21 cellular contexts compared by ENCODE assay signal in the genomic region with DNA sequence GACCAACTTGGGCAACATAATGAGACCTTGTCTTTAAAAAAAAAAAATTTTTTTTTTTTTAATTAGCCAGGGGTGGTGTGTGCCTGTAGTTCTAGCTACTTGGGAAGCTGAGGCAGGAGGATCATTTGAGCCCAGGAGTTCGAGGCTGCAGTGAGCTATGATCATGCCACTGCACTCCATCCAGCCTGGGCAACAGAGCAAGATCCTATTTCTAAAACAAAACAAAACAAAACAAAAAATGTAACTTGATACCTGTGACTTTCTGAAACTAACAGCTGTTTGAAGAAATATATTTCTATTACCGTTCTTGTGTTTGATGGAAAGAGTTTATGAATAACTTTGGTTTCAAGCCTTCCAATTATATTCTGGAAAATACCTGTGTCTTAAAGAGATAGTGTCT. TPM values are rescaled to one million over a fixed set of nuclear protein-coding genes. Genes with fewer than 3 reads are reported as not detected.
DNase-seq lines count a peak whose midpoint lies in the region; ATAC-seq, FAIRE-seq and TF ChIP-seq lines count a peak whose summit lies in the region.
"Had no signal": no experiment of that assay in that cellular context is flagged by ENCODE, and none has a peak within 500 bp of the region (broad histone marks: within the 10 kb centered on the region; RNA-seq: fewer than 3 reads in every experiment).

No MANE protein-coding gene starts in this region.

- WGBS in K562 (ENCODE audit: insufficient coverage, low coverage, missing lambda C conversion rate): 21% methylated on average over 2 of the region's 2 CpGs
- WGBS in liver: 43% methylated on average over 2 of the region's 2 CpGs

- CTCF ChIA-PET in HEK293 (lab: Yijun Ruan, JAX): interaction anchor here (0.7 to 1.7 kb wide), 2 partner anchors 68 to 272 kb away, joined by 3 to 8 read pairs; no protein-coding TSS in a partner anchor
- CTCF ChIA-PET in K562 (lab: Yijun Ruan, JAX; ENCODE audit: low intra/inter-chr PET ratio): no interaction called here

- no peak for TF ChIP-seq CTCF in HEK293 (tag by site-specific recombination; IDR thresholded peaks at IDR 0.05)
- no peak for TF ChIP-seq CTCF in K562 (IDR thresholded peaks at IDR 0.05 in 2 of 3, conservative IDR thresholded peaks at IDR 0.05 in 1 of 3; ENCODE audit: insufficient read depth in 2 of 3, low read depth in 1 of 3, low read length in 3 of 3)
- no peak for TF ChIP-seq CTCF in liver (IDR thresholded peaks at IDR 0.05; ENCODE audit: low read depth, low read length, missing input control)

- no TSS peak for BruUV-seq in K562 (replicated peaks; lab: Mats Ljungman, UMichigan)

- DNase-seq in K562 (ENCODE audit: extremely low read depth in 1 of 4, low spot score in 3 of 4): no peak
- DNase-seq in activated CD4-positive, alpha-beta T cell treated with anti-CD3 and anti-CD28 coated beads, Interleukin-2, amount 50 U/mL, for 1 hour: no peak
- DNase-seq: activated CD4-positive, alpha-beta T cell treated with anti-CD3 and anti-CD28 coated beads, Interleukin-2, amount 50 U/mL, for 48 hours; activated naive CD4-positive, alpha-beta T cell treated with anti-CD3 and anti-CD28 coated beads, Interleukin-2, amount 10 ng/mL, durations not matched to agents 7 days and 5 days; activated T-cell treated with anti-CD3 and anti-CD28 coated beads, Interleukin-2, amount 50 U/mL, for 1 hour; cortex of kidney; foreskin fibroblast; NCI-H1417 treated with DMSO at 0.1 percent for 48 hours; NCI-H526 treated with DMSO at 0.1 percent for 48 hours; PC-3; SJCRH30; stimulated activated CD4-positive, alpha-beta T cell treated with anti-CD3 and anti-CD28 coated beads, Interleukin-4, amount 100 ng/mL, for 24 hours had no signal

- intact Hi-C loops in K562 (cut with micrococcal nuclease): loop anchor here (5.0 kb wide), 1 partner anchor 273 kb away; no protein-coding TSS in a partner anchor

- H3K27me3 ChIP-seq in K562 (ENCODE audit: control insufficient read depth in 2 of 2, insufficient read depth in 2 of 2, low read length in 2 of 2) (no peaks in the 10 kb centered on the region), liver (ENCODE audit: control insufficient read depth in 4 of 4, insufficient read depth in 4 of 4, low read length in 3 of 4) (no peaks in the 10 kb centered on the region), skeletal muscle tissue (ENCODE audit: control insufficient read depth in 3 of 3, insufficient read depth in 3 of 3, low read length in 3 of 3) (no peaks in the 10 kb centered on the region)
- H3K27me3 ChIP-seq: SJCRH30 had no signal

- H3K4me2 ChIP-seq in K562 (ENCODE audit: insufficient read depth, low read length): no peak overlapping the region
- H3K4me2 ChIP-seq: smooth muscle cell had no signal

- no peak for FAIRE-seq in K562 (lab: Jason Lieb, UNC)
- FAIRE-seq: H54 had no signal

- no peak for TF ChIP-seq POLR2A in K562 (conservative IDR thresholded peaks at IDR 0.05)

- H3K27ac ChIP-seq in HEK293 (ENCODE audit: extremely low read depth, low read depth, low read length) (no peak overlapping the region), K562 (ENCODE audit: extremely low read depth, low read depth, low read length) (no peak overlapping the region), liver (ENCODE audit: low read depth in 1 of 2, low read length in 2 of 2) (peak overlapping the region; percentile 78 to 85), skeletal muscle tissue (ENCODE audit: low read depth, low read length) (peak overlapping the region; percentile 91)
- H3K27ac ChIP-seq: C4-2B, SJCRH30 had no signal

- no peaks in the 10 kb centered on the region for H3K79me2 ChIP-seq in K562 (ENCODE audit: control insufficient read depth, insufficient read depth, low read length)

- POLR2A ChIA-PET in HEK293 (lab: Yijun Ruan, JAX): no interaction called here
- POLR2A ChIA-PET in K562 (lab: Yijun Ruan, JAX): no interaction called here

- H3K4me3 ChIP-seq in HEK293 (ENCODE audit: low read depth, low read length) (no peak overlapping the region), K562 (no peak overlapping the region), liver (ENCODE audit: low read depth in 1 of 3, low read length in 3 of 3) (peak overlapping the region in 1 of 3 donors; percentile 14), skeletal muscle tissue (ENCODE audit: low read length in 3 of 3) (peak overlapping the region in 1 of 3 donors; percentile 2)
- H3K4me3 ChIP-seq: SJCRH30, smooth muscle cell had no signal

- TF ChIP-seq EP300 in K562 (IDR thresholded peaks at IDR 0.05; ENCODE audit: low read length): no peak

- H3K9ac ChIP-seq in K562 (ENCODE audit: insufficient read depth in 1 of 2, low read depth in 2 of 2, low read length in 2 of 2) (no peak overlapping the region), liver (ENCODE audit: low read depth in 1 of 2, low read length in 2 of 2) (peak overlapping the region in 1 of 2 donors; percentile 47), skeletal muscle tissue (ENCODE audit: low read depth in 1 of 3, low read length in 3 of 3) (peak overlapping the region in 1 of 3 donors; percentile 94)

- no peaks in the 10 kb centered on the region for H3K9me3 ChIP-seq in HEK293 (ENCODE audit: control insufficient read depth, insufficient read depth, low read depth, low read length)
- no peaks in the 10 kb centered on the region for H3K9me3 ChIP-seq in K562 (replicated peaks; ENCODE audit: control insufficient read depth, insufficient read depth, low read depth, low read length)
- no peaks in the 10 kb centered on the region for H3K9me3 ChIP-seq in liver (ENCODE audit: control insufficient read depth in 4 of 4, low read length in 3 of 4)
- no peaks in the 10 kb centered on the region for H3K9me3 ChIP-seq in skeletal muscle tissue (ENCODE audit: control insufficient read depth in 3 of 3, low read length in 3 of 3)
- H3K9me3 ChIP-seq: SJCRH30 had no signal

- in situ Hi-C loops in K562 (cut with MboI): loop anchor here (10.0 kb wide), 1 partner anchor 270 kb away; no protein-coding TSS in a partner anchor

- peaks cover 11% of the 10 kb centered on the region for H3K4me1 ChIP-seq in HEK293 (ENCODE audit: control insufficient read depth, insufficient read depth, low read length)
- H3K4me1 ChIP-seq in K562 (replicated peaks in 1 of 2; ENCODE audit: control insufficient read depth in 2 of 2, insufficient read depth in 2 of 2, low read length in 2 of 2): peaks cover 8 to 15% of the 10 kb centered on the region in 2 experiments
- H3K4me1 ChIP-seq in liver (ENCODE audit: control insufficient read depth in 4 of 4, insufficient read depth in 4 of 4, low read length in 3 of 4): peaks cover 20 to 83% (median 75%) of the 10 kb centered on the region in 4 donors
- peaks cover 46 to 61% (median 47%) of the 10 kb centered on the region in 3 donors for H3K4me1 ChIP-seq in skeletal muscle tissue (ENCODE audit: control insufficient read depth in 3 of 3, insufficient read depth in 3 of 3, low read length in 3 of 3)

- TF ChIP-seq RAD21 in K562 (CRISPR knock-in tag; conservative IDR thresholded peaks at IDR 0.05 in 1 of 2, IDR thresholded peaks at IDR 0.05 in 1 of 2): no peak
- TF ChIP-seq RAD21 in liver (IDR thresholded peaks at IDR 0.05): no peak

- no peaks in the 10 kb centered on the region for H4K20me1 ChIP-seq in K562 (replicated peaks; ENCODE audit: control insufficient read depth, insufficient read depth, low read length)

- ATAC-seq in K562 (no peak), HG02938 (IDR thresholded peaks at IDR 0.05; ENCODE audit: unreplicated experiment) (no peak), HG03039 (IDR thresholded peaks at IDR 0.05; ENCODE audit: unreplicated experiment) (no peak), GM19328 (IDR thresholded peaks at IDR 0.05; ENCODE audit: unreplicated experiment) (no peak)
- ATAC-seq: PC-3 had no signal

- H2AFZ ChIP-seq in K562 (ENCODE audit: low read depth, low read length): no peak overlapping the region

- H3K36me3 ChIP-seq in HEK293 (ENCODE audit: control insufficient read depth in 2 of 2, insufficient read depth in 1 of 2, low read length in 2 of 2) (peaks cover 0 to 9% of the 10 kb centered on the region in 2 experiments; a peak in 1 of 3 replicates), K562 (ENCODE audit: control insufficient read depth, insufficient read depth, low read length) (peaks cover 8% of the 10 kb centered on the region; the same call in 2 of the 3 replicates), liver (ENCODE audit: control insufficient read depth in 4 of 4, insufficient read depth in 3 of 4, low read depth in 1 of 4, low read length in 3 of 4) (no peaks in the 10 kb centered on the region), skeletal muscle tissue (ENCODE audit: control insufficient read depth in 3 of 3, insufficient read depth in 3 of 3, low read length in 3 of 3) (peaks cover 0 to 5% (median 2%) of the 10 kb centered on the region in 3 donors)

- no peaks in the 10 kb centered on the region for H3K9me1 ChIP-seq in K562 (ENCODE audit: control insufficient read depth, insufficient read depth, low read length)

RNA-seq across cellular contexts. Expression of a gene that starts 1.7 kb away (rescaled TPM):
- 4.3 and 5.0 TPM in 2 replicates for total RNA-seq in K562 (2011; cell fraction: chromatin; rRNA removed; ENCODE audit: low replicate concordance)
- 1.6 and 2.0 TPM in 2 replicates for total RNA-seq in K562 (2011; cell fraction: nucleolus; rRNA removed)
- 3.2 TPM in 2 replicates for total RNA-seq in K562 (2011; cell fraction: nucleoplasm; rRNA removed)
- total RNA-seq in K562 (2014; rRNA removed) (1.5 and 2.5 TPM in 2 replicates), K562 (2014; rRNA removed; fragmentation: Illumina TruSeq; extraction: Trizol) (0.62 and 0.77 TPM in 2 replicates), K562 (2015; rRNA removed; fragmentation: Illumina TruSeq; extraction: Trizol) (1.1 and 1.6 TPM in 2 replicates), K562 (2021) (2.5 and 2.8 TPM in 2 replicates), liver (100 to 1,000 TPM in 1 of 2 donors, 10 to 100 TPM in 1; 12.9 to 288 TPM), skeletal muscle tissue (27.7 TPM)
- polyA plus RNA-seq in K562 (2011; rRNA removed) (0.10 and 0.32 TPM in 2 replicates), K562 (2014; fragmentation: Illumina TruSeq; extraction: Trizol) (0.83 and 0.87 TPM in 2 replicates), K562 (2014; fragmentation: Nextera tagmentation; extraction: Ambion mirVana) (under 1 TPM; 0.10 to 0.18 TPM), K562 (2014; rRNA removed) (0.31 and 1.3 TPM in 2 replicates), liver (10 to 100 TPM; 46.5 to 57.8 TPM)
- polyA plus RNA-seq in K562 (2011; cell fraction: cytosol; rRNA removed): 0.25 and 0.48 TPM in 2 replicates
- 0.49 and 0.53 TPM in 2 replicates for polyA plus RNA-seq in K562 (2011; cell fraction: nucleus; rRNA removed)
- 3.0 and 7.8 TPM in 2 replicates for polyA plus RNA-seq in K562 (2012)
- polyA minus RNA-seq in K562 (2011; rRNA and poly(A)+ RNA removed): 0.60 and 1.6 TPM in 2 replicates
- 0.10 TPM in 1 of 2 replicates, not detected in the other for polyA minus RNA-seq in K562 (2011; cell fraction: cytosol; rRNA and poly(A)+ RNA removed)
- polyA minus RNA-seq in K562 (2011; cell fraction: nucleus; rRNA and poly(A)+ RNA removed): 1.1 TPM in 2 replicates

RNA-seq across cellular contexts. Expression of a gene that starts 17.2 kb away (rescaled TPM):
- total RNA-seq in K562 (2011; cell fraction: chromatin; rRNA removed; ENCODE audit: low replicate concordance): 9.3 and 11.4 TPM in 2 replicates
- 8.4 and 9.2 TPM in 2 replicates for total RNA-seq in K562 (2011; cell fraction: nucleolus; rRNA removed)
- total RNA-seq in K562 (2011; cell fraction: nucleoplasm; rRNA removed): 9.5 and 10.8 TPM in 2 replicates
- total RNA-seq in K562 (2014; rRNA removed) (47.0 and 67.3 TPM in 2 replicates), K562 (2014; rRNA removed; fragmentation: Illumina TruSeq; extraction: Trizol) (37.9 and 42.9 TPM in 2 replicates), K562 (2015; rRNA removed; fragmentation: Illumina TruSeq; extraction: Trizol) (41.7 and 42.2 TPM in 2 replicates), K562 (2021) (59.8 and 65.9 TPM in 2 replicates), liver (10 to 100 TPM in 1 of 2 donors, 1 to 10 TPM in 1; 9.4 to 22.1 TPM), skeletal muscle tissue (25.6 TPM)
- polyA plus RNA-seq in K562 (2011; rRNA removed) (23.9 and 26.3 TPM in 2 replicates), K562 (2014; fragmentation: Illumina TruSeq; extraction: Trizol) (48.3 and 49.4 TPM in 2 replicates), K562 (2014; fragmentation: Nextera tagmentation; extraction: Ambion mirVana) (10 to 100 TPM in 1 of 2 experiments, 1 to 10 TPM in 1; 8.4 to 11.9 TPM), K562 (2014; rRNA removed) (38.6 and 41.0 TPM in 2 replicates), liver (10 to 100 TPM; 14.1 to 15.7 TPM)
- polyA plus RNA-seq in K562 (2011; cell fraction: cytosol; rRNA removed): 15.9 and 20.4 TPM in 2 replicates
- 14.2 and 16.3 TPM in 2 replicates for polyA plus RNA-seq in K562 (2011; cell fraction: nucleus; rRNA removed)
- 27.0 and 44.7 TPM in 2 replicates for polyA plus RNA-seq in K562 (2012)
- polyA minus RNA-seq in K562 (2011; rRNA and poly(A)+ RNA removed): 11.0 and 11.6 TPM in 2 replicates
- polyA minus RNA-seq in K562 (2011; cell fraction: cytosol; rRNA and poly(A)+ RNA removed): 14.7 and 15.7 TPM in 2 replicates
- polyA minus RNA-seq in K562 (2011; cell fraction: nucleus; rRNA and poly(A)+ RNA removed): 5.8 and 7.0 TPM in 2 replicates

RNA-seq across cellular contexts. Expression of a gene that starts 21.4 kb away (rescaled TPM):
- 25.1 and 31.3 TPM in 2 replicates for total RNA-seq in K562 (2011; cell fraction: chromatin; rRNA removed; ENCODE audit: low replicate concordance)
- 28.5 and 32.2 TPM in 2 replicates for total RNA-seq in K562 (2011; cell fraction: nucleolus; rRNA removed)
- total RNA-seq in K562 (2011; cell fraction: nucleoplasm; rRNA removed): 27.3 and 31.1 TPM in 2 replicates
- total RNA-seq in K562 (2014; rRNA removed) (56.1 and 60.4 TPM in 2 replicates), K562 (2014; rRNA removed; fragmentation: Illumina TruSeq; extraction: Trizol) (30.9 and 43.8 TPM in 2 replicates), K562 (2015; rRNA removed; fragmentation: Illumina TruSeq; extraction: Trizol) (39.7 and 41.9 TPM in 2 replicates), K562 (2021) (37.3 and 41.9 TPM in 2 replicates), liver (10 to 100 TPM in 1 of 2 donors, 1 to 10 TPM in 1; 6.8 to 24.2 TPM), skeletal muscle tissue (20.4 TPM)
- polyA plus RNA-seq in K562 (2011; rRNA removed) (30.9 and 32.3 TPM in 2 replicates), K562 (2014; fragmentation: Illumina TruSeq; extraction: Trizol) (44.6 and 50.0 TPM in 2 replicates), K562 (2014; fragmentation: Nextera tagmentation; extraction: Ambion mirVana) (10 to 100 TPM in 1 of 2 experiments, 1 to 10 TPM in 1; 5.9 to 13.6 TPM), K562 (2014; rRNA removed) (47.4 and 50.5 TPM in 2 replicates), liver (10 to 100 TPM; 15.7 to 24.7 TPM)
- 26.2 and 28.1 TPM in 2 replicates for polyA plus RNA-seq in K562 (2011; cell fraction: cytosol; rRNA removed)
- 55.9 and 59.7 TPM in 2 replicates for polyA plus RNA-seq in K562 (2011; cell fraction: nucleus; rRNA removed)
- polyA plus RNA-seq in K562 (2012): 27.2 and 38.5 TPM in 2 replicates
- polyA minus RNA-seq in K562 (2011; rRNA and poly(A)+ RNA removed): 13.6 and 16.5 TPM in 2 replicates
- polyA minus RNA-seq in K562 (2011; cell fraction: cytosol; rRNA and poly(A)+ RNA removed): 9.6 and 14.5 TPM in 2 replicates
- 12.3 and 14.2 TPM in 2 replicates for polyA minus RNA-seq in K562 (2011; cell fraction: nucleus; rRNA and poly(A)+ RNA removed)

Comparison
In these comparisons a context has a peak if more than half of its experiments do, and no peak if none do; other contexts are left out.
1. H3K27ac ChIP-seq: peak in liver (2 of 2) and skeletal muscle tissue (single experiment); none in HEK293 (single experiment) and K562 (single experiment).